ENCODE assay signal across 33 cellular contexts in genomic region chrX:57134702-57135101, GRCh38. TPM values are rescaled to one million over a fixed set of nuclear protein-coding genes. Genes with fewer than 3 reads are reported as not detected.
"Had no signal": no experiment of that assay in that cellular context is flagged by ENCODE, and none has a peak within 500 bp of the region (broad histone marks: within the 10 kb centered on the region; RNA-seq: fewer than 3 reads in every experiment).

No MANE protein-coding gene starts in this region.

- DNase-seq: activated CD4-positive, alpha-beta T cell treated with anti-CD3 and anti-CD28 coated beads for 36 hours; activated CD4-positive, CD25-positive, alpha-beta regulatory T cell; activated CD8-positive, alpha-beta memory T cell treated with anti-CD3 and anti-CD28 coated beads, Interleukin-2, amount 10 ng/mL, durations not matched to agents 7 days and 5 days; activated CD8-positive, alpha-beta T cell treated with anti-CD3 and anti-CD28 coated beads, Interleukin-2, amount 10 ng/mL, durations not matched to agents 7 days and 5 days; activated naive CD4-positive, alpha-beta T cell; activated T-cell treated with anti-CD3 and anti-CD28 coated beads, Interleukin-2, amount 50 U/mL, for 48 hours; anterior cingulate cortex; effector memory CD8-positive, alpha-beta T cell; foreskin melanocyte; heart right ventricle; kidney glomerular epithelial cell; left ventricle myocardium inferior; naive B cell; ovary; retina; sigmoid colon; stimulated activated CD4-positive, alpha-beta T cell treated with anti-CD3 and anti-CD28 coated beads, Interleukin-1b, Interleukin-23, amount 100 ng/mL, for 48 hours; stimulated activated CD4-positive, alpha-beta T cell treated with anti-CD3 and anti-CD28 coated beads, Interleukin-4, amount 100 ng/mL, for 4 hours; stimulated activated CD8-positive, alpha-beta memory T cell treated with anti-CD3 and anti-CD28 coated beads, Interleukin-4, amount 100 ng/mL, for 48 hours; stimulated activated naive CD4-positive, alpha-beta T cell; T-helper 1 cell; tibial artery; upper lobe of right lung had no signal

- H3K9me3 ChIP-seq: heart right ventricle, left ventricle myocardium inferior, ovary, sigmoid colon, suprapubic skin, tibial artery, upper lobe of right lung had no signal

- H3K4me1 ChIP-seq: heart right ventricle, left ventricle myocardium inferior, sigmoid colon, suprapubic skin, tibial artery, upper lobe of right lung had no signal

- H3K27ac Mint-ChIP-seq: activated CD4-positive, alpha-beta T cell treated with anti-CD3 and anti-CD28 coated beads for 36 hours; activated CD8-positive, alpha-beta memory T cell treated with anti-CD3 and anti-CD28 coated beads, Interleukin-2, amount 10 ng/mL, durations not matched to agents 7 days and 5 days; activated CD8-positive, alpha-beta T cell treated with anti-CD3 and anti-CD28 coated beads, Interleukin-2, amount 10 ng/mL, durations not matched to agents 7 days and 5 days; activated naive CD8-positive, alpha-beta T cell; activated T-helper 2 cell treated with anti-CD3 and anti-CD28 coated beads, Interferon-gamma antibody, Interleukin-2, Interleukin-4, amounts not matched to agents 10 μg/mL and 5 μg/mL and 100 μg/mL, durations not matched to agents 14 hours and 24 hours and 36 hours; effector memory CD8-positive, alpha-beta T cell; progenitor cell of endocrine pancreas; T-helper 2 cell treated with Interferon-gamma antibody and Interleukin-4, amounts not matched to agents 5 μg/mL and 100 μg/mL, for 36 hours had no signal

- H3K27me3 ChIP-seq: cardiac muscle cell, ovary, sigmoid colon, suprapubic skin, tibial artery, upper lobe of right lung had no signal

- H3K27ac ChIP-seq: cardiac muscle cell, coronary artery, heart right ventricle, left ventricle myocardium inferior, ovary, sigmoid colon, suprapubic skin, tibial artery, upper lobe of right lung had no signal

- H3K4me2 ChIP-seq: smooth muscle cell had no signal

- ATAC-seq: activated CD4-positive, alpha-beta T cell treated with anti-CD3 and anti-CD28 coated beads for 36 hours; activated CD8-positive, alpha-beta memory T cell treated with anti-CD3 and anti-CD28 coated beads, Interleukin-2, amount 10 ng/mL, durations not matched to agents 7 days and 5 days; activated CD8-positive, alpha-beta T cell treated with anti-CD3 and anti-CD28 coated beads, Interleukin-2, amount 10 ng/mL, durations not matched to agents 7 days and 5 days; effector memory CD8-positive, alpha-beta T cell; heart right ventricle; upper lobe of right lung had no signal

- H3K4me1 Mint-ChIP-seq: activated CD4-positive, alpha-beta T cell treated with anti-CD3 and anti-CD28 coated beads for 36 hours; naive B cell had no signal

- H3K27me3 Mint-ChIP-seq: activated CD4-positive, alpha-beta T cell treated with anti-CD3 and anti-CD28 coated beads for 36 hours; activated CD8-positive, alpha-beta memory T cell treated with anti-CD3 and anti-CD28 coated beads, Interleukin-2, amount 10 ng/mL, durations not matched to agents 7 days and 5 days; activated naive CD8-positive, alpha-beta T cell; effector memory CD8-positive, alpha-beta T cell; progenitor cell of endocrine pancreas had no signal

- H3K9me3 Mint-ChIP-seq: activated T-helper 2 cell treated with anti-CD3 and anti-CD28 coated beads, Interferon-gamma antibody, Interleukin-2, Interleukin-4, amounts not matched to agents 10 μg/mL and 5 μg/mL and 100 μg/mL, durations not matched to agents 14 hours and 24 hours and 36 hours; T-helper 2 cell treated with Interferon-gamma antibody and Interleukin-4, amounts not matched to agents 5 μg/mL and 100 μg/mL, for 36 hours had no signal

- H3K36me3 Mint-ChIP-seq: activated CD8-positive, alpha-beta memory T cell treated with anti-CD3 and anti-CD28 coated beads, Interleukin-2, amount 10 ng/mL, durations not matched to agents 7 days and 5 days; naive B cell had no signal

- H3K36me3 ChIP-seq: cardiac muscle cell, left ventricle myocardium inferior, ovary, sigmoid colon, suprapubic skin, tibial artery, upper lobe of right lung had no signal

- H3K4me3 Mint-ChIP-seq: activated CD4-positive, alpha-beta T cell treated with anti-CD3 and anti-CD28 coated beads for 36 hours; activated CD8-positive, alpha-beta memory T cell treated with anti-CD3 and anti-CD28 coated beads, Interleukin-2, amount 10 ng/mL, durations not matched to agents 7 days and 5 days; activated CD8-positive, alpha-beta T cell treated with anti-CD3 and anti-CD28 coated beads, Interleukin-2, amount 10 ng/mL, durations not matched to agents 7 days and 5 days; activated naive CD8-positive, alpha-beta T cell; effector memory CD8-positive, alpha-beta T cell; naive B cell; T-helper 2 cell treated with Interferon-gamma antibody and Interleukin-4, amounts not matched to agents 5 μg/mL and 100 μg/mL, for 36 hours had no signal

- H3K4me3 ChIP-seq: cardiac muscle cell, coronary artery, heart right ventricle, left ventricle myocardium inferior, lung, ovary, sigmoid colon, smooth muscle cell, suprapubic skin, tibial artery, upper lobe of right lung had no signal

RNA-seq across cellular contexts. Expression of gene SPIN2A, which starts 2.5 kb away (rescaled TPM):
- total RNA-seq: glomerular endothelial cell had no signal
